ENCODE assay signal across 19 cellular contexts in genomic region chr3:18738393-18739097, GRCh38.
A peak's percentile ranks its signal among the peaks of the same experiment; 100 is the strongest.
DNase-seq lines count a peak whose midpoint lies in the region; ATAC-seq and FAIRE-seq lines count a peak whose summit lies in the region.
"Had no signal": no experiment of that assay in that cellular context is flagged by ENCODE, and none has a peak within 500 bp of the region (broad histone marks: within the 10 kb centered on the region; RNA-seq: fewer than 3 reads in every experiment).

No MANE protein-coding gene starts in this region.

- H3K36me3 Mint-ChIP-seq in activated naive CD4-positive, alpha-beta T cell treated with anti-CD3 and anti-CD28 coated beads, Interleukin-2, amount 10 ng/mL, durations not matched to agents 7 days and 5 days: peaks cover 20% of the 10 kb centered on the region
- H3K36me3 Mint-ChIP-seq in T-helper 2 cell treated with Interferon-gamma antibody and Interleukin-4, amounts not matched to agents 5 μg/mL and 100 μg/mL, for 36 hours (ENCODE audit: low read depth): peaks cover 8% of the 10 kb centered on the region
- H3K36me3 Mint-ChIP-seq in activated naive CD8-positive, alpha-beta T cell treated with anti-CD3 and anti-CD28 coated beads, Interleukin-2, amount 50 U/mL, for 24 hours (ENCODE audit: low read depth): peaks cover 26% of the 10 kb centered on the region
- H3K36me3 Mint-ChIP-seq in stimulated activated naive CD8-positive, alpha-beta T cell treated with anti-CD3 and anti-CD28 coated beads, Interleukin-15, Interleukin-2, amounts not matched to agents 100 ng/mL and 50 ng/mL, for 24 hours (ENCODE audit: low read depth): peaks cover 29% of the 10 kb centered on the region
- H3K36me3 Mint-ChIP-seq: IgD-negative memory B cell, memory B cell had no signal

- H3K27ac Mint-ChIP-seq in activated naive CD4-positive, alpha-beta T cell treated with anti-CD3 and anti-CD28 coated beads, Interleukin-2, amount 10 ng/mL, durations not matched to agents 7 days and 5 days: peak overlapping the region; percentile 16
- H3K27ac Mint-ChIP-seq in T-helper 2 cell treated with Interferon-gamma antibody and Interleukin-4, amounts not matched to agents 5 μg/mL and 100 μg/mL, for 36 hours: peak overlapping the region; percentile 67
- peak overlapping the region; percentile 95 for H3K27ac Mint-ChIP-seq in activated naive CD8-positive, alpha-beta T cell treated with anti-CD3 and anti-CD28 coated beads, Interleukin-2, amount 50 U/mL, for 24 hours
- peak overlapping the region; percentile 99 for H3K27ac Mint-ChIP-seq in stimulated activated naive CD8-positive, alpha-beta T cell treated with anti-CD3 and anti-CD28 coated beads, Interleukin-15, Interleukin-2, amounts not matched to agents 100 ng/mL and 50 ng/mL, for 24 hours
- H3K27ac Mint-ChIP-seq: IgD-negative memory B cell, memory B cell had no signal

- H3K4me3 Mint-ChIP-seq in activated naive CD4-positive, alpha-beta T cell treated with anti-CD3 and anti-CD28 coated beads, Interleukin-2, amount 10 ng/mL, durations not matched to agents 7 days and 5 days: no peak overlapping the region
- peak overlapping the region; percentile 27 for H3K4me3 Mint-ChIP-seq in T-helper 2 cell treated with Interferon-gamma antibody and Interleukin-4, amounts not matched to agents 5 μg/mL and 100 μg/mL, for 36 hours
- peak overlapping the region; percentile 19 for H3K4me3 Mint-ChIP-seq in activated naive CD8-positive, alpha-beta T cell treated with anti-CD3 and anti-CD28 coated beads, Interleukin-2, amount 50 U/mL, for 24 hours
- peak overlapping the region; percentile 0 for H3K4me3 Mint-ChIP-seq in stimulated activated naive CD8-positive, alpha-beta T cell treated with anti-CD3 and anti-CD28 coated beads, Interleukin-15, Interleukin-2, amounts not matched to agents 100 ng/mL and 50 ng/mL, for 24 hours
- H3K4me3 Mint-ChIP-seq: IgD-negative memory B cell, memory B cell had no signal

- H3K27me3 Mint-ChIP-seq in activated naive CD4-positive, alpha-beta T cell treated with anti-CD3 and anti-CD28 coated beads, Interleukin-2, amount 10 ng/mL, durations not matched to agents 7 days and 5 days: no peaks in the 10 kb centered on the region
- no peaks in the 10 kb centered on the region for H3K27me3 Mint-ChIP-seq in T-helper 2 cell treated with Interferon-gamma antibody and Interleukin-4, amounts not matched to agents 5 μg/mL and 100 μg/mL, for 36 hours (ENCODE audit: low read depth)
- no peaks in the 10 kb centered on the region for H3K27me3 Mint-ChIP-seq in activated naive CD8-positive, alpha-beta T cell treated with anti-CD3 and anti-CD28 coated beads, Interleukin-2, amount 50 U/mL, for 24 hours
- H3K27me3 Mint-ChIP-seq in stimulated activated naive CD8-positive, alpha-beta T cell treated with anti-CD3 and anti-CD28 coated beads, Interleukin-15, Interleukin-2, amounts not matched to agents 100 ng/mL and 50 ng/mL, for 24 hours: no peaks in the 10 kb centered on the region
- H3K27me3 Mint-ChIP-seq: IgD-negative memory B cell, memory B cell had no signal

- DNase-seq in activated naive CD4-positive, alpha-beta T cell treated with anti-CD3 and anti-CD28 coated beads, Interleukin-2, amount 10 ng/mL, durations not matched to agents 7 days and 5 days: no peak
- no peak for DNase-seq in activated naive CD4-positive, alpha-beta T cell treated with anti-CD3 and anti-CD28 coated beads, Interleukin-2, amount 50 U/mL, for 16 hours
- DNase-seq in T-helper 2 cell treated with Interferon-gamma antibody and Interleukin-4, amounts not matched to agents 5 μg/mL and 100 μg/mL, for 36 hours (ENCODE audit: low spot score): no peak
- no peak for DNase-seq in activated naive CD8-positive, alpha-beta T cell treated with anti-CD3 and anti-CD28 coated beads, Interleukin-2, amount 50 U/mL, for 24 hours
- DNase-seq in GM19239 (ENCODE audit: insufficient read length, low spot score): no peak
- no peak for DNase-seq in NCI-H526 treated with DMSO at 0.1 percent for 48 hours (lab: John Stamatoyannopoulos, UW)
- DNase-seq: ACHN, caudate nucleus, H7, head of caudate nucleus, left cardiac atrium, NCI-H1105 treated with DMSO at 0.1 percent for 48 hours, NCI-H2107, ovary had no signal

- no peak for ATAC-seq in activated naive CD8-positive, alpha-beta T cell treated with anti-CD3 and anti-CD28 coated beads, Interleukin-2, amount 50 U/mL, for 24 hours
- ATAC-seq in GM19351 (IDR thresholded peaks at IDR 0.05; ENCODE audit: unreplicated experiment): no peak
- ATAC-seq: left cardiac atrium, Panc1 had no signal

- H3K4me1 Mint-ChIP-seq in activated naive CD4-positive, alpha-beta T cell treated with anti-CD3 and anti-CD28 coated beads, Interleukin-2, amount 10 ng/mL, durations not matched to agents 7 days and 5 days: peaks cover 65% of the 10 kb centered on the region
- peaks cover 61% of the 10 kb centered on the region for H3K4me1 Mint-ChIP-seq in T-helper 2 cell treated with Interferon-gamma antibody and Interleukin-4, amounts not matched to agents 5 μg/mL and 100 μg/mL, for 36 hours (ENCODE audit: low read depth)
- H3K4me1 Mint-ChIP-seq in activated naive CD8-positive, alpha-beta T cell treated with anti-CD3 and anti-CD28 coated beads, Interleukin-2, amount 50 U/mL, for 24 hours: peaks cover 75% of the 10 kb centered on the region
- peaks cover 75% of the 10 kb centered on the region for H3K4me1 Mint-ChIP-seq in stimulated activated naive CD8-positive, alpha-beta T cell treated with anti-CD3 and anti-CD28 coated beads, Interleukin-15, Interleukin-2, amounts not matched to agents 100 ng/mL and 50 ng/mL, for 24 hours (ENCODE audit: low read depth)

- CTCF ChIA-PET in activated naive CD4-positive, alpha-beta T cell treated with anti-CD3 and anti-CD28 coated beads, Interleukin-2, amount 10 ng/mL, durations not matched to agents 7 days and 5 days (lab: Charles Lee): interaction anchor here (0.6 to 2.5 kb wide), 8 partner anchors 11 to 179 kb away, joined by 3 to 10 read pairs (median 4); no protein-coding TSS in a partner anchor

- H3K9me3 Mint-ChIP-seq in activated naive CD4-positive, alpha-beta T cell treated with anti-CD3 and anti-CD28 coated beads, Interleukin-2, amount 10 ng/mL, durations not matched to agents 7 days and 5 days: peaks cover 15% of the 10 kb centered on the region
- H3K9me3 Mint-ChIP-seq in T-helper 2 cell treated with Interferon-gamma antibody and Interleukin-4, amounts not matched to agents 5 μg/mL and 100 μg/mL, for 36 hours: peaks cover 9% of the 10 kb centered on the region
- H3K9me3 Mint-ChIP-seq in activated naive CD8-positive, alpha-beta T cell treated with anti-CD3 and anti-CD28 coated beads, Interleukin-2, amount 50 U/mL, for 24 hours: no peaks in the 10 kb centered on the region
- peaks cover 7% of the 10 kb centered on the region for H3K9me3 Mint-ChIP-seq in stimulated activated naive CD8-positive, alpha-beta T cell treated with anti-CD3 and anti-CD28 coated beads, Interleukin-15, Interleukin-2, amounts not matched to agents 100 ng/mL and 50 ng/mL, for 24 hours
- H3K9me3 Mint-ChIP-seq: IgD-negative memory B cell, memory B cell had no signal

- FAIRE-seq in GM19239 (lab: Jason Lieb, UNC): no peak

Comparison
In these comparisons a context has a peak if more than half of its experiments do, and no peak if none do; other contexts are left out.
1. H3K27ac Mint-ChIP-seq: peak in every context shown above with its lines; median percentile 99 in stimulated activated naive CD8-positive, alpha-beta T cell treated with anti-CD3 and anti-CD28 coated beads, Interleukin-15, Interleukin-2, amounts not matched to agents 100 ng/mL and 50 ng/mL, for 24 hours; 95 in activated naive CD8-positive, alpha-beta T cell treated with anti-CD3 and anti-CD28 coated beads, Interleukin-2, amount 50 U/mL, for 24 hours; 67 in T-helper 2 cell treated with Interferon-gamma antibody and Interleukin-4, amounts not matched to agents 5 μg/mL and 100 μg/mL, for 36 hours; 16 in activated naive CD4-positive, alpha-beta T cell treated with anti-CD3 and anti-CD28 coated beads, Interleukin-2, amount 10 ng/mL, durations not matched to agents 7 days and 5 days.